ENCODE assay signal across 26 cellular contexts in the genomic region with DNA sequence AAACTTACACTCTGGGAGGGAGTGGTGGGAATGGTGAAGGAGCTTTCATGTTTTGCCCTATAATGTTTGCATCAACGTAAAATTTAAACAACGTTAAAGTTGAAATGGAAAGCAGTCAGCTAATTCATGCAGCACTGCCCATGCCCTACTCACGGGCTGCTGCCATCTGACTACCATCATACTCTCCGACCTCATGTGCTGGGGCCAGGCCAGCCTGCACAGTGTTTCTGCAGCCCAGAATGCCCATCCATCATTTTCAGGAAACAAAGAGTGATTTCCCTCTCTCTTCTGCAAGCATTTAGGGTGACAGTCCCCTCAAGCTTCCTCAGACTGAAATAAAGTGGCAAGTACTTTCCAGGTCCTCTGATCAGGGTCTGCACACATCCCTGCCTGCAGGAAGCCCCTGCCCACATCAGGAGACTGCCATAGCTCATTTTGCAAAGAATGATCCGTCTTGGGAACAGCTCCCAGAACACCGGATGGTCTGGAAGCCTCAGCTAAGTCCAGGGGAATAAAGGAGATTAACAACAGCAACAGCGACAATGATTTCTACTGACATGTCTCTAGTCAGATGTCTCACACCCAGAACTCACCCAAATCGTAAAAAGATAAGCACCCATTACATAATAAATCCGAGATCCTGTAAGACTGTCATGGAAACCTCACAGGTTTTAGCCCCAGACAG. TPM values are rescaled to one million over a fixed set of nuclear protein-coding genes. Genes with fewer than 3 reads are reported as not detected.
"Had no signal": no experiment of that assay in that cellular context is flagged by ENCODE, and none has a peak within 500 bp of the region (broad histone marks: within the 10 kb centered on the region; RNA-seq: fewer than 3 reads in every experiment).

No MANE protein-coding gene starts in this region.

- H3K4me3 Mint-ChIP-seq: activated CD8-positive, alpha-beta T cell treated with anti-CD3 and anti-CD28 coated beads, Interleukin-2, amount 10 ng/mL, durations not matched to agents 7 days and 5 days; activated T-cell treated with anti-CD3 and anti-CD28 coated beads, Interleukin-2, amount 50 U/mL, for 24 hours; activated T-helper 17 cell treated with anti-CD3 and anti-CD28 coated beads, Interleukin-2, amount 50 U/mL, for 72 hours; mesothelial cell of epicardium; natural killer cell had no signal

- H3K27me3 ChIP-seq: adrenal gland, ascending aorta, brain microvascular endothelial cell, colonic mucosa, pancreas, right atrium auricular region, spleen, testis had no signal

- H3K4me1 Mint-ChIP-seq: activated T-helper 17 cell treated with anti-CD3 and anti-CD28 coated beads, Interleukin-2, amount 50 U/mL, for 72 hours; natural killer cell had no signal

- H3K27ac Mint-ChIP-seq: activated CD8-positive, alpha-beta T cell treated with anti-CD3 and anti-CD28 coated beads, Interleukin-2, amount 10 ng/mL, durations not matched to agents 7 days and 5 days; activated naive CD4-positive, alpha-beta T cell treated with anti-CD3 and anti-CD28 coated beads, Interleukin-2, amount 50 U/mL, for 72 hours; activated T-cell treated with anti-CD3 and anti-CD28 coated beads, Interleukin-2, amount 50 U/mL, for 24 hours; activated T-helper 17 cell treated with anti-CD3 and anti-CD28 coated beads, Interleukin-2, amount 50 U/mL, for 72 hours; mesothelial cell of epicardium; natural killer cell had no signal

- DNase-seq: activated CD4-positive, alpha-beta T cell treated with anti-CD3 and anti-CD28 coated beads for 1 hour; activated CD4-positive, alpha-beta T cell treated with anti-CD3 and anti-CD28 coated beads, Interleukin-2, amount 50 U/mL, for 1 hour; activated CD8-positive, alpha-beta T cell treated with anti-CD3 and anti-CD28 coated beads, Interleukin-2, amount 10 ng/mL, durations not matched to agents 7 days and 5 days; activated T-cell treated with anti-CD3 and anti-CD28 coated beads, Interleukin-2, amount 50 U/mL, for 24 hours; brain microvascular endothelial cell; central memory CD4-positive, alpha-beta T cell; colonic mucosa; foreskin fibroblast; left lung; natural killer cell; pancreas; psoas muscle; spleen; stimulated activated CD4-positive, alpha-beta T cell treated with anti-CD3 and anti-CD28 coated beads, Interleukin-4, amount 100 ng/mL, for 1 hour; stimulated activated naive CD4-positive, alpha-beta T cell; testis; trophoblast cell had no signal

- H3K9me3 Mint-ChIP-seq: activated naive CD4-positive, alpha-beta T cell treated with anti-CD3 and anti-CD28 coated beads, Interleukin-2, amount 50 U/mL, for 72 hours; activated T-cell treated with anti-CD3 and anti-CD28 coated beads, Interleukin-2, amount 50 U/mL, for 24 hours; activated T-helper 17 cell treated with anti-CD3 and anti-CD28 coated beads, Interleukin-2, amount 50 U/mL, for 72 hours; natural killer cell had no signal

- H3K9me3 ChIP-seq: ascending aorta, colonic mucosa, left lung, pancreas, psoas muscle, right atrium auricular region, spleen, testis had no signal

- H3K27ac ChIP-seq: adrenal gland, ascending aorta, brain microvascular endothelial cell, colonic mucosa, epithelial cell of prostate, left lung, pancreas, psoas muscle, right atrium auricular region, spleen, testis had no signal

- H3K27me3 Mint-ChIP-seq: activated T-cell treated with anti-CD3 and anti-CD28 coated beads, Interleukin-2, amount 50 U/mL, for 24 hours had no signal

- H3K4me3 ChIP-seq: adrenal gland, ascending aorta, colonic mucosa, left lung, lung, pancreas, psoas muscle, right atrium auricular region, spleen, testis had no signal

- H3K36me3 Mint-ChIP-seq: activated naive CD4-positive, alpha-beta T cell treated with anti-CD3 and anti-CD28 coated beads, Interleukin-2, amount 50 U/mL, for 72 hours; mesothelial cell of epicardium; natural killer cell had no signal

- H3K36me3 ChIP-seq: adrenal gland, ascending aorta, colonic mucosa, left lung, pancreas, right atrium auricular region, spleen had no signal

- H3K4me1 ChIP-seq: adrenal gland, ascending aorta, colonic mucosa, left lung, pancreas, right atrium auricular region, spleen, testis had no signal

- ATAC-seq: activated CD8-positive, alpha-beta T cell treated with anti-CD3 and anti-CD28 coated beads, Interleukin-2, amount 10 ng/mL, durations not matched to agents 7 days and 5 days; activated naive CD4-positive, alpha-beta T cell treated with anti-CD3 and anti-CD28 coated beads, Interleukin-2, amount 50 U/mL, for 72 hours; activated T-helper 17 cell treated with anti-CD3 and anti-CD28 coated beads, Interleukin-2, amount 50 U/mL, for 72 hours; left lung; natural killer cell; pancreas; psoas muscle had no signal

RNA-seq across cellular contexts. Expression of a gene that starts 40.3 kb away (rescaled TPM):
- total RNA-seq: activated CD8-positive, alpha-beta T cell treated with anti-CD3 and anti-CD28 coated beads, Interleukin-2, amount 10 ng/mL, durations not matched to agents 7 days and 5 days; activated naive CD4-positive, alpha-beta T cell treated with anti-CD3 and anti-CD28 coated beads, Interleukin-2, amount 50 U/mL, for 72 hours; T-helper 2 cell treated with Interferon-gamma antibody and Interleukin-4, amounts not matched to agents 100 ng/mL and 5 ng/mL, for 36 hours had no signal
